In genomic region chr9:128794961-128795360, GRCh38 we compare ENCODE assay signal across 3 cellular contexts.
A peak's percentile ranks its signal among the peaks of the same experiment; 100 is the strongest.
TF ChIP-seq lines count a peak whose summit lies in the region.

No MANE protein-coding gene starts in this region.

TF ChIP-seq in WTC11, 78 proteins besides CTCF, POLR2A, EP300 and RAD21:
- peak; percentile 69; the same call in 1 of the 2 replicates for TF ChIP-seq ZNF121 (CRISPR knock-in tag; IDR thresholded peaks at IDR 0.05)
TF ChIP-seq in WTC11: peak in this region for 1; not testable (repeated sequence) for 77.

TF ChIP-seq in K562, 482 proteins besides CTCF, POLR2A, EP300 and RAD21:
- peak; percentile 90 for TF ChIP-seq ZNF121 (CRISPR knock-in tag; conservative IDR thresholded peaks at IDR 0.05)

TF ChIP-seq in HepG2, 621 proteins besides CTCF, POLR2A, EP300 and RAD21:
- peak; percentile 62; the same call in 1 of the 2 replicates for TF ChIP-seq ZNF121 (CRISPR knock-in tag; IDR thresholded peaks at IDR 0.05)
